16 cellular contexts compared by ENCODE assay signal in the genomic region with DNA sequence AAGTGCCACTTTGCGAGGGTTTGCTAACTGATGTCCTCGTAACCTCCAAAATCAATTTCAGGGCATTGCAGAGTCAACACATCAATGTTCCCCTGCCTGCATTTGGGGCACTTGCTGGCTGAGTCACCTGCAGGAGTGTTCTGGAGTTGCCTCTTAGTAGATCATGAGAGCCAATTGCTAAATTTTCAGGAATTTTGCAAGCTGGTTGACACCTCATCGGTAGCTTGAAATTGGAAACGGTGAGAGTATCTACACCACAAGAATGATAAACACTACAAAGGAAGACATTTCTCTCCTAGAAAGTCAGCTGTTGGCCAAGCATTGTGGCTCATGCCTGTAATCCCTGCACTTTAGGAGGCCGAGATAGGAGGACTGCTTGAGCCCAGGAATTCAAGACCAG. TPM values are rescaled to one million over a fixed set of nuclear protein-coding genes. Genes with fewer than 3 reads are reported as not detected.
DNase-seq lines count a peak whose midpoint lies in the region; ATAC-seq, FAIRE-seq and TF ChIP-seq lines count a peak whose summit lies in the region.
"Had no signal": no experiment of that assay in that cellular context is flagged by ENCODE, and none has a peak within 500 bp of the region (broad histone marks: within the 10 kb centered on the region; RNA-seq: fewer than 3 reads in every experiment).

No MANE protein-coding gene starts in this region.

- no TSS peak for BruUV-seq in HepG2 (replicated peaks; lab: Mats Ljungman, UMichigan)

- H2AFZ ChIP-seq in HepG2 (ENCODE audit: low read length) (no peak overlapping the region), H9 (ENCODE audit: low read length) (no peak overlapping the region)
- H2AFZ ChIP-seq: hepatocyte had no signal

- TF ChIP-seq EP300 in HepG2 (IDR thresholded peaks at IDR 0.05; ENCODE audit: low read depth in 2 of 2, low read length in 2 of 2) (no peak), HepG2 (CRISPR knock-in tag; IDR thresholded peaks at IDR 0.05; ENCODE audit: borderline replicate concordance) (no peak)

- H3K36me3 ChIP-seq in right lobe of liver: no peaks in the 10 kb centered on the region
- no peaks in the 10 kb centered on the region for H3K36me3 ChIP-seq in HepG2 (replicated peaks in 1 of 2; ENCODE audit: control insufficient read depth in 1 of 2, insufficient read depth in 2 of 2, low read length in 2 of 2)
- H3K36me3 ChIP-seq in lung (ENCODE audit: control insufficient read depth in 2 of 2, insufficient read depth in 2 of 2, low read length in 2 of 2): no peaks in the 10 kb centered on the region

- intact Hi-C loops in right lobe of liver (cut with DNase I) (no loop called here), HepG2 (cut with micrococcal nuclease; ENCODE audit: unreplicated experiment) (no loop called here)

- H3K9me3 ChIP-seq in right lobe of liver (no peaks in the 10 kb centered on the region), HepG2 (ENCODE audit: low read length) (no peaks in the 10 kb centered on the region), lung (ENCODE audit: control insufficient read depth in 2 of 2, insufficient read depth in 1 of 2, low read length in 1 of 2) (no peaks in the 10 kb centered on the region), H9 (ENCODE audit: control insufficient read depth, low read depth, low read length) (no peaks in the 10 kb centered on the region)

- no peak overlapping the region for H2BK12ac ChIP-seq in H9 (ENCODE audit: insufficient read length, low read depth, low read length)

- TF ChIP-seq RAD21 in HepG2 (CRISPR knock-in tag; IDR thresholded peaks at IDR 0.05): no peak

- H3K79me2 ChIP-seq in HepG2 (ENCODE audit: insufficient read depth, low read length): no peaks in the 10 kb centered on the region
- no peaks in the 10 kb centered on the region for H3K79me2 ChIP-seq in H9 (ENCODE audit: insufficient read depth, low read length)
- H3K79me2 ChIP-seq: hepatocyte had no signal

- H3K79me1 ChIP-seq in H9 (ENCODE audit: insufficient read depth, low read depth, low read length, poor library complexity, severe bottlenecking): no peaks in the 10 kb centered on the region

- no peaks in the 10 kb centered on the region for H3K23me2 ChIP-seq in H9 (ENCODE audit: insufficient read length, low read depth, low read length, poor library complexity, severe bottlenecking)

- CTCF ChIA-PET in HepG2 (lab: Yijun Ruan, JAX; ENCODE audit: low intra/inter-chr PET ratio, low total read pairs): no interaction called here

- peak; percentile 31 to 65 (median 54) for ATAC-seq in right lobe of liver
- no peak for ATAC-seq in HepG2
- peak; percentile 68 for ATAC-seq in lung (ENCODE audit: insufficient read depth, low FRiP score)
- ATAC-seq: effector memory CD8-positive, alpha-beta T cell had no signal

- H3K4me2 ChIP-seq in HepG2 (ENCODE audit: low read depth, low read length): no peak overlapping the region
- no peak overlapping the region for H3K4me2 ChIP-seq in H9 (ENCODE audit: insufficient read depth, insufficient read length, low read length)

- no peak overlapping the region for H3K56ac ChIP-seq in H9 (ENCODE audit: insufficient read length, low read depth, low read length)

- H4K91ac ChIP-seq in H9 (ENCODE audit: insufficient read length, low read depth, low read length): no peak overlapping the region

- DNase-seq in right lobe of liver (peak in 1 of 3 donors; percentile 27), HepG2 (ENCODE audit: low spot score) (no peak), chondrocyte (ENCODE audit: low spot score) (no peak), lung (ENCODE audit: low spot score) (peak; percentile 65), 8988T (no peak), frontal cortex (ENCODE audit: low spot score in 2 of 2) (no peak), H9 (no peak)
- no peak for DNase-seq in activated naive CD4-positive, alpha-beta T cell treated with anti-CD3 and anti-CD28 coated beads, Interleukin-2, amount 50 U/mL, for 16 hours
- DNase-seq: activated CD4-positive, alpha-beta T cell treated with anti-CD3 and anti-CD28 coated beads for 4 hours; activated T-cell treated with anti-CD3 and anti-CD28 coated beads, Interleukin-2, amount 50 U/mL, for 1 hour; effector memory CD8-positive, alpha-beta T cell; NCI-H1105; nucleus accumbens; small intestine had no signal

- no peak overlapping the region for H3K14ac ChIP-seq in H9 (ENCODE audit: insufficient read depth, low read length)

- H3K27ac Mint-ChIP-seq in chondrocyte (ENCODE audit: unreplicated experiment) (peak overlapping the region; percentile 93), H9 (no peak overlapping the region)
- H3K27ac Mint-ChIP-seq: effector memory CD8-positive, alpha-beta T cell had no signal

- H3K27me3 Mint-ChIP-seq in chondrocyte (ENCODE audit: low read depth) (no peaks in the 10 kb centered on the region), H9 (ENCODE audit: low read depth) (no peaks in the 10 kb centered on the region)

- H3K4me3 Mint-ChIP-seq in chondrocyte (ENCODE audit: unreplicated experiment) (no peak overlapping the region), H9 (no peak overlapping the region)
- H3K4me3 Mint-ChIP-seq: effector memory CD8-positive, alpha-beta T cell had no signal

- H2AK5ac ChIP-seq in H9 (ENCODE audit: insufficient read length, low read length): no peak overlapping the region

- no peak overlapping the region for H2BK120ac ChIP-seq in H9 (ENCODE audit: low read depth, low read length, poor library complexity, severe bottlenecking)

- H4K20me1 ChIP-seq in HepG2 (ENCODE audit: insufficient read depth, low read length): no peaks in the 10 kb centered on the region
- no peaks in the 10 kb centered on the region for H4K20me1 ChIP-seq in H9 (ENCODE audit: control insufficient read depth, insufficient read depth, insufficient read length)

- H3K4me1 Mint-ChIP-seq in chondrocyte (ENCODE audit: low read depth): peaks cover 80% of the 10 kb centered on the region
- H3K4me1 Mint-ChIP-seq in H9: peaks cover 6 to 11% of the 10 kb centered on the region in 2 experiments; a peak in 3 of 4 replicates

- in situ Hi-C loops in HepG2 (cut with HindIII; ENCODE audit: extremely low pct_ligation_motif_present, low pct_unique_long_range_greater_than_20kb): no loop called here

- no peak overlapping the region for H4K8ac ChIP-seq in H9 (replicated peaks; ENCODE audit: insufficient read length, low read depth, low read length)

- H3K27me3 ChIP-seq in right lobe of liver: no peaks in the 10 kb centered on the region
- peaks cover 0 to 3% of the 10 kb centered on the region in 2 experiments; a peak in 1 of 5 replicates for H3K27me3 ChIP-seq in HepG2 (ENCODE audit: control insufficient read depth in 1 of 2, insufficient read depth in 2 of 2, low read length in 2 of 2)
- H3K27me3 ChIP-seq in lung (ENCODE audit: control insufficient read depth, insufficient read depth): no peaks in the 10 kb centered on the region
- no peaks in the 10 kb centered on the region for H3K27me3 ChIP-seq in H9 (ENCODE audit: insufficient read depth, low read length)
- H3K27me3 ChIP-seq: hepatocyte had no signal

- no peak overlapping the region for H2BK5ac ChIP-seq in H9 (ENCODE audit: insufficient read length, low read length)

- H2BK15ac ChIP-seq in H9 (ENCODE audit: low read depth, low read length): no peak overlapping the region

- H3K18ac ChIP-seq in H9 (ENCODE audit: insufficient read length, low read depth, low read length): no peak overlapping the region

- H3K36me3 Mint-ChIP-seq in chondrocyte (ENCODE audit: low read depth): no peaks in the 10 kb centered on the region
- peaks cover 0 to 1% (median 0%) of the 10 kb centered on the region in 3 experiments; a peak in 1 of 7 replicates for H3K36me3 Mint-ChIP-seq in H9 (ENCODE audit: insufficient read depth in 1 of 3, low read depth in 3 of 3)

- TF ChIP-seq CTCF in right lobe of liver (IDR thresholded peaks at IDR 0.05) (no peak), HepG2 (CRISPR knock-in tag; IDR thresholded peaks at IDR 0.05) (no peak), chondrocyte (IDR thresholded peaks at IDR 0.05) (no peak), lung (IDR thresholded peaks at IDR 0.05; ENCODE audit: control extremely low read depth, extremely low read depth) (no peak), H9 (conservative IDR thresholded peaks at IDR 0.05) (no peak)

- no peak overlapping the region for H4K5ac ChIP-seq in H9 (ENCODE audit: insufficient read length, low read depth, low read length)

- H3K4ac ChIP-seq in H9 (ENCODE audit: low read depth, low read length): no peak overlapping the region

- peak overlapping the region in 1 of 3 donors; percentile 73 for H3K27ac ChIP-seq in right lobe of liver
- H3K27ac ChIP-seq in HepG2 (ENCODE audit: extremely low read length, insufficient read depth, low read length): no peak overlapping the region
- H3K27ac ChIP-seq in lung (ENCODE audit: low read depth in 1 of 2, low read length in 1 of 2): no peak overlapping the region
- H3K27ac ChIP-seq in H9 (ENCODE audit: insufficient read length, low read depth, low read length): no peak overlapping the region

- POLR2A ChIA-PET in HepG2 (lab: Yijun Ruan, JAX): interaction anchor here (0.7 kb wide), 1 partner anchor 66 kb away, joined by 3 read pairs; no protein-coding TSS in a partner anchor

- FAIRE-seq in HepG2 (lab: Jason Lieb, UNC) (no peak), frontal cortex (lab: Jason Lieb, UNC) (no peak)
- FAIRE-seq: D721Med, small intestine had no signal

- H2BK20ac ChIP-seq in H9 (ENCODE audit: low read depth, low read length, poor library complexity, severe bottlenecking): no peak overlapping the region

- H3K4me3 ChIP-seq in right lobe of liver (no peak overlapping the region), HepG2 (replicated peaks in 1 of 3; ENCODE audit: insufficient read depth in 1 of 3, low read depth in 2 of 3, low read length in 3 of 3) (no peak overlapping the region), lung (no peak overlapping the region)
- H3K4me3 ChIP-seq: hepatocyte had no signal

- H3K9ac ChIP-seq in HepG2 (ENCODE audit: insufficient read depth, low read depth, low read length) (no peak overlapping the region), H9 (ENCODE audit: extremely low read depth, insufficient read length, low read length) (no peak overlapping the region)

- H3T11ph ChIP-seq in H9 (ENCODE audit: low read length): no peak overlapping the region

- TF ChIP-seq POLR2A in right lobe of liver (IDR thresholded peaks at IDR 0.05): no peak
- no peak for TF ChIP-seq POLR2A in HepG2 (IDR thresholded peaks at IDR 0.05; ENCODE audit: insufficient read depth in 1 of 2, low read depth in 2 of 2, low read length in 2 of 2)

- WGBS in right lobe of liver (ENCODE audit: insufficient coverage, low coverage, low lambda C conversion rate, missing lambda C conversion rate): 53% methylated on average over 5 of the region's 5 CpGs
- WGBS in HepG2 (ENCODE audit: low lambda C conversion rate): 26% methylated on average over 5 of the region's 5 CpGs
- WGBS in lung, 2 donors: 69 to 83% methylated on average over 5 of the region's 5 CpGs
- no CpG with 5 or more reads among the region's 5 CpGs for WGBS in H9 (ENCODE audit: extremely low coverage, insufficient read length, low lambda C conversion rate)

- peaks cover 0 to 13% (median 3%) of the 10 kb centered on the region in 4 donors for H3K4me1 ChIP-seq in right lobe of liver
- peaks cover 5% of the 10 kb centered on the region for H3K4me1 ChIP-seq in HepG2 (ENCODE audit: insufficient read depth, low read length)
- H3K4me1 ChIP-seq in lung (ENCODE audit: control insufficient read depth in 2 of 2, insufficient read depth in 2 of 2, low read length in 2 of 2): peaks cover 0 to 9% of the 10 kb centered on the region in 2 donors
- H3K4me1 ChIP-seq in H9 (ENCODE audit: insufficient read depth, low read length): no peaks in the 10 kb centered on the region

- H3K9me3 Mint-ChIP-seq in chondrocyte (ENCODE audit: low read depth) (no peaks in the 10 kb centered on the region), H9 (no peaks in the 10 kb centered on the region)
- H3K9me3 Mint-ChIP-seq: effector memory CD8-positive, alpha-beta T cell had no signal

- H3K23ac ChIP-seq in H9 (ENCODE audit: insufficient read length, low read depth, low read length): no peak overlapping the region

RNA-seq across cellular contexts. Expression of gene BFSP1, which starts 10.8 kb away (rescaled TPM):
- total RNA-seq in right lobe of liver (under 1 TPM; 0.16 to 0.68 (median 0.25) TPM), HepG2 (2016; rRNA removed; fragmentation: Illumina TruSeq; extraction: Trizol) (0.22 and 0.36 TPM in 2 replicates), chondrocyte (9.6 to 14.4 TPM (median 11.7 TPM) in 3 replicates), lung (1 to 10 TPM; 1.7 to 2.8 TPM), frontal cortex (0.41 TPM), H9 (2021) (8.6 and 9.4 TPM in 2 replicates)
- 0.30 TPM in 1 of 2 replicates, not detected in the other for total RNA-seq in HepG2 (2016; cell fraction: cytosol; rRNA removed; fragmentation: Illumina TruSeq; extraction: Trizol; ENCODE audit: low read depth)
- 0.30 and 0.79 TPM in 2 replicates for total RNA-seq in HepG2 (2016; cell fraction: insoluble cytoplasmic fraction; rRNA removed; fragmentation: Illumina TruSeq; extraction: Trizol)
- total RNA-seq in HepG2 (2016; cell fraction: membrane; rRNA removed; fragmentation: Illumina TruSeq; extraction: Trizol): 0.28 and 0.34 TPM in 2 replicates
- total RNA-seq in HepG2 (2016; cell fraction: nucleus; rRNA removed; fragmentation: Illumina TruSeq; extraction: Trizol): 0.19 and 0.44 TPM in 2 replicates
- polyA plus RNA-seq in HepG2 (2011; rRNA removed) (0.24 and 0.26 TPM in 2 replicates), lung (1 to 10 TPM in 1 of 2 donors, under 1 TPM in 1; 0.65 to 1.9 TPM)
- 0.28 and 0.32 TPM in 2 replicates for polyA plus RNA-seq in HepG2 (2011; cell fraction: cytosol; rRNA removed)
- 0.11 and 0.23 TPM in 2 replicates for polyA plus RNA-seq in HepG2 (2011; cell fraction: nucleus; rRNA removed)
- polyA plus RNA-seq in HepG2 (2012): 0.15 and 0.31 TPM in 2 replicates
- polyA plus RNA-seq in HepG2 (2016; cell fraction: cytosol; fragmentation: Illumina TruSeq; extraction: Trizol; ENCODE audit: low read depth): 0.11 and 0.23 TPM in 2 replicates
- 0.26 and 0.56 TPM in 2 replicates for polyA plus RNA-seq in HepG2 (2016; cell fraction: insoluble cytoplasmic fraction; fragmentation: Illumina TruSeq; extraction: Trizol; ENCODE audit: low read depth)
- polyA plus RNA-seq in HepG2 (2016; cell fraction: membrane; fragmentation: Illumina TruSeq; extraction: Trizol; ENCODE audit: low read depth): 0.26 and 0.31 TPM in 2 replicates
- polyA plus RNA-seq in HepG2 (2016; cell fraction: nucleus; fragmentation: Illumina TruSeq; extraction: Trizol; ENCODE audit: insufficient read depth, low read depth): 0.21 and 0.27 TPM in 2 replicates
- 0.42 and 1.2 TPM in 2 replicates for polyA minus RNA-seq in HepG2 (2011; rRNA and poly(A)+ RNA removed; ENCODE audit: low replicate concordance)
- not detected in 2 replicates for polyA minus RNA-seq in HepG2 (2011; cell fraction: cytosol; rRNA and poly(A)+ RNA removed)
- 0.25 TPM in 1 of 2 replicates, not detected in the other for polyA minus RNA-seq in HepG2 (2011; cell fraction: nucleus; rRNA and poly(A)+ RNA removed)

RNA-seq across cellular contexts. Expression of gene DSTN, which starts 27.9 kb away (rescaled TPM):
- 10 to 100 TPM; 65.8 to 94.4 (median 86.9) TPM for total RNA-seq in right lobe of liver
- total RNA-seq in HepG2 (2016; rRNA removed; fragmentation: Illumina TruSeq; extraction: Trizol): 106 and 164 TPM in 2 replicates
- total RNA-seq in HepG2 (2016; cell fraction: cytosol; rRNA removed; fragmentation: Illumina TruSeq; extraction: Trizol; ENCODE audit: low read depth): 28.2 and 36.3 TPM in 2 replicates
- 120 and 172 TPM in 2 replicates for total RNA-seq in HepG2 (2016; cell fraction: insoluble cytoplasmic fraction; rRNA removed; fragmentation: Illumina TruSeq; extraction: Trizol)
- total RNA-seq in HepG2 (2016; cell fraction: membrane; rRNA removed; fragmentation: Illumina TruSeq; extraction: Trizol): 94.4 and 96.0 TPM in 2 replicates
- 46.1 and 50.0 TPM in 2 replicates for total RNA-seq in HepG2 (2016; cell fraction: nucleus; rRNA removed; fragmentation: Illumina TruSeq; extraction: Trizol)
- polyA plus RNA-seq in HepG2 (2011; rRNA removed): 21.8 and 27.6 TPM in 2 replicates
- polyA plus RNA-seq in HepG2 (2011; cell fraction: cytosol; rRNA removed): 11.0 and 20.0 TPM in 2 replicates
- polyA plus RNA-seq in HepG2 (2011; cell fraction: nucleus; rRNA removed): 8.1 and 11.6 TPM in 2 replicates
- 74.6 and 95.1 TPM in 2 replicates for polyA plus RNA-seq in HepG2 (2012)
- polyA plus RNA-seq in HepG2 (2016; cell fraction: cytosol; fragmentation: Illumina TruSeq; extraction: Trizol; ENCODE audit: low read depth): 77.0 and 95.4 TPM in 2 replicates
- polyA plus RNA-seq in HepG2 (2016; cell fraction: insoluble cytoplasmic fraction; fragmentation: Illumina TruSeq; extraction: Trizol; ENCODE audit: low read depth): 263 and 281 TPM in 2 replicates
- 120 and 139 TPM in 2 replicates for polyA plus RNA-seq in HepG2 (2016; cell fraction: membrane; fragmentation: Illumina TruSeq; extraction: Trizol; ENCODE audit: low read depth)
- 108 and 109 TPM in 2 replicates for polyA plus RNA-seq in HepG2 (2016; cell fraction: nucleus; fragmentation: Illumina TruSeq; extraction: Trizol; ENCODE audit: insufficient read depth, low read depth)
- polyA minus RNA-seq in HepG2 (2011; rRNA and poly(A)+ RNA removed; ENCODE audit: low replicate concordance): 1.3 and 4.9 TPM in 2 replicates
- 15.3 and 15.9 TPM in 2 replicates for polyA minus RNA-seq in HepG2 (2011; cell fraction: cytosol; rRNA and poly(A)+ RNA removed)
- polyA minus RNA-seq in HepG2 (2011; cell fraction: nucleus; rRNA and poly(A)+ RNA removed): 5.8 and 7.6 TPM in 2 replicates
- 878 to 1,290 TPM (median 1,265 TPM) in 3 replicates for total RNA-seq in chondrocyte
- total RNA-seq in lung: 100 to 1,000 TPM; 348 to 412 TPM
- polyA plus RNA-seq in lung: 100 to 1,000 TPM; 313 to 532 TPM
- total RNA-seq in frontal cortex: 258 TPM
- 145 and 148 TPM in 2 replicates for total RNA-seq in H9 (2021)
